Comparison of ENCODE assay signal across 1 cellular context in the genomic region with DNA sequence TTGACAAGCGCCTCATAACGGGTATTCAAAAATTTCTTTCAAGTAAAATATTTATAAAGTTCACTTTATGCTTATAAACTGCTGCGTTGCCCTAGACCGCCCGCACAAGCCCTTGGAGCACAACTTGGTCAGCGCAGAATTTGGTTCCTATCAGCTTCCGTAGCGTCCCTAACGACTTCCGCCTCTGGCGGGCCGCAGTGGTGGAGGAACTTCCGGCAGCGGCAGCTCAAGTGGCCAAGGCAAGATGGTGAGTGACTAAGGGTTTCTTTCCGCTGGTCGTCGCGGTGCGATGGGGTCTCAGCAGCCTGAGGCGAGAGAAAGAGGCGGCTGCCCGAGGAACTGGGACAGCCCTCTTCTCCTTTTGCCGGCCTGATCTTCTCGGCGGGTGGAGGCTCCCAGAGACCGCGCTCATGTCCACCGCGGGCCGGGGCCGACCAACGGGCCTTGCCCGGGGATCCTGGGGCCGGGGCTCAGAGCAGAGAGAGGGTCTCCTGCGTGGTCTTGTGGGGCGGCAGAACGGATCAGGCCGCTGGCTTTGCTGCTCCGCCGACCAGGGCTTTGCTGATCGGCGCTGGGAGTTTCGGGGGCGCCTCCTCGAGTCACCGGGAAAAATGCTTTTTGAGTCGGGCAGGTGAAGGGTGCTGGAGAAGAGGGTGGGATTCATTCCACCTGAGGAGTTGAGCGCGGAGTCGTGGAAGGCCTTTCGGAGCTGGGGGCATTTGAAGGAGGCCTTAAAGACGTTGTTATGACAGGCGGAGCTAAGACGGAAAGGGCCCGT.
TF ChIP-seq lines count a peak whose summit lies in the region.

A gene (plus strand): TSS at position 200 of the 778 bp plus-strand sequence. CDS start 45 bp downstream, at position 245.

TF ChIP-seq in SK-N-SH, 30 proteins besides CTCF, POLR2A, EP300 and RAD21 (continued from another document):
- TF ChIP-seq, protein P1, sequence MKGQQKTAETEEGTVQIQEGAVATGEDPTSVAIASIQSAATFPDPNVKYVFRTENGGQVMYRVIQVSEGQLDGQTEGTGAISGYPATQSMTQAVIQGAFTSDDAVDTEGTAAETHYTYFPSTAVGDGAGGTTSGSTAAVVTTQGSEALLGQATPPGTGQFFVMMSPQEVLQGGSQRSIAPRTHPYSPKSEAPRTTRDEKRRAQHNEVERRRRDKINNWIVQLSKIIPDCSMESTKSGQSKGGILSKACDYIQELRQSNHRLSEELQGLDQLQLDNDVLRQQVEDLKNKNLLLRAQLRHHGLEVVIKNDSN (IDR thresholded peaks at IDR 0.05; ENCODE audit: borderline replicate concordance, low read depth), result no peak
- TF ChIP-seq RXRA (IDR thresholded peaks at IDR 0.05; ENCODE audit: borderline replicate concordance, low read depth), result no peak
- TF ChIP-seq NRF1 (IDR thresholded peaks at IDR 0.05; ENCODE audit: low read depth, low read length), result no peak
- TF ChIP-seq MXI1 (IDR thresholded peaks at IDR 0.05; ENCODE audit: low read depth, low read length), result peak; percentile 70
- TF ChIP-seq FOXM1 (IDR thresholded peaks at IDR 0.05; ENCODE audit: low read depth), result no peak
- TF ChIP-seq RCOR1 (IDR thresholded peaks at IDR 0.05; ENCODE audit: low read length), result 0 out of 2 replicates have a peak, but pooled peaks have one; percentile 17
- no peak for TF ChIP-seq TEAD4 (IDR thresholded peaks at IDR 0.05; ENCODE audit: borderline replicate concordance, insufficient read depth)
- TF ChIP-seq SMC3 (IDR thresholded peaks at IDR 0.05; ENCODE audit: low read depth, low read length), result no peak
- TF ChIP-seq YY1 (IDR thresholded peaks at IDR 0.05; ENCODE audit: low read depth), result peak; percentile 77; the same call in 1 of the 2 replicates
- TF ChIP-seq, protein P2, sequence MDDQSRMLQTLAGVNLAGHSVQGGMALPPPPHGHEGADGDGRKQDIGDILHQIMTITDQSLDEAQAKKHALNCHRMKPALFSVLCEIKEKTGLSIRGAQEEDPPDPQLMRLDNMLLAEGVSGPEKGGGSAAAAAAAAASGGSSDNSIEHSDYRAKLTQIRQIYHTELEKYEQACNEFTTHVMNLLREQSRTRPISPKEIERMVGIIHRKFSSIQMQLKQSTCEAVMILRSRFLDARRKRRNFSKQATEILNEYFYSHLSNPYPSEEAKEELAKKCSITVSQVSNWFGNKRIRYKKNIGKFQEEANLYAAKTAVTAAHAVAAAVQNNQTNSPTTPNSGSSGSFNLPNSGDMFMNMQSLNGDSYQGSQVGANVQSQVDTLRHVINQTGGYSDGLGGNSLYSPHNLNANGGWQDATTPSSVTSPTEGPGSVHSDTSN (IDR thresholded peaks at IDR 0.05), result 0 out of 2 replicates have a peak, but pooled peaks have one; percentile 4
- TF ChIP-seq EZH2phosphoT487 (IDR thresholded peaks at IDR 0.05; ENCODE audit: borderline replicate concordance, low read depth), result no peak
- TF ChIP-seq, protein P3, sequence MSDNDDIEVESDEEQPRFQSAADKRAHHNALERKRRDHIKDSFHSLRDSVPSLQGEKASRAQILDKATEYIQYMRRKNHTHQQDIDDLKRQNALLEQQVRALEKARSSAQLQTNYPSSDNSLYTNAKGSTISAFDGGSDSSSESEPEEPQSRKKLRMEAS (IDR thresholded peaks at IDR 0.05; ENCODE audit: low read depth), result peak; percentile 87
- TF ChIP-seq JUND (IDR thresholded peaks at IDR 0.05), result no peak
- peak; percentile 87 for TF ChIP-seq POLR2AphosphoS5 (IDR thresholded peaks at IDR 0.05; ENCODE audit: low read depth, low read length)
- peak; percentile 90 for TF ChIP-seq ELF1 (IDR thresholded peaks at IDR 0.05)
- no peak for TF ChIP-seq RFX5 (IDR thresholded peaks at IDR 0.05; ENCODE audit: low read length)
- TF ChIP-seq FOSL2 (IDR thresholded peaks at IDR 0.05; ENCODE audit: borderline replicate concordance, low read depth), result no peak
- 0 out of 2 replicates have a peak, but pooled peaks have one; percentile 7 for TF ChIP-seq TCF12 (IDR thresholded peaks at IDR 0.05)
- TF ChIP-seq GATA2 (CRISPR knock-in tag; IDR thresholded peaks at IDR 0.05), result no peak
- TF ChIP-seq SIN3A (IDR thresholded peaks at IDR 0.05; ENCODE audit: borderline replicate concordance, low read depth, low read length), result no peak; the same call in 1 of the 2 replicates
